In the genomic region with DNA sequence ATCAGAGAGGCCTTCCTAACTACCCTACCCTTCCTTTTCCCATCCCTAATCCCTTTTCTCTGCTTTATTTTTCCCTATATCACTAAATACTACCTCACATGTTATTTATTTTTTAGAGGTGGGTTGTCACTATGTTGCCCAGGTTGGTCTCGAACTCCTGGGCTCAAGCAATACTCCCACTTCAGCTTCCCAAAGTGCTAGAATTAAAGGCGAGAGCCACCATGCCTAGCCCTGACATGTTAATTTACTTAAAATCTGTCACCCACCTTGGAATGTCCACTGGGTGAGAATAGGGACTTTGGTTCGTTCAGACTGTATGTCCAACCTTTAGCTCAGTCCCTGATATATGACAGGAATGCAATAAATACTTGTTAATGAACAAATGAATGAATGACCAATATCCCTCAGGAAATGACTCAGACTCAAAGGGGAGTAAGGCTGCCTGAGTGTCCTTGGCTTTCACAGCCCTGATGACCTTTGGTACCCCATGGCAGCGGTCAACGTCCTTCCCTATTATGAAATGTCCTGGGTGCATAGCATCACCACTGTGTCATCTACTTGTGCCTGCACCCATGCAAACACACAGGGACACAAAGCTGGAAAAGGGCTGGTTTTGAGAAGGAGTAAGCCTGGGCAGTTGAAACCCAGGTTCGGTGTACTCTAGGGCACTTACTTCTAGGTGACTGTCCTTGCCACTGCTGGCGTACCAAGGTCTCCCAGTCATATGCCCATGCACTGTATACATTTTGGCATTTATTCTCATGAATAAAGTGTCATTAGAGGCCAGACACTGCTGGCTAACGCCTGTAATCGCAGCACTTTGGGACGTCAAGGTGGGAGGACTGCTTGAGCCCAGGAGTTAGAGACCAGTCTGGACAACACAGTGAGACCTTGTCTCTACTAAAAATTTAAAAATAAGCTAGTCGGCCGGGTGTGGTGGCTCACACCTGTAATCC, we compare ENCODE assay signal across 10 cellular contexts. TPM values are rescaled to one million over a fixed set of nuclear protein-coding genes. Genes with fewer than 3 reads are reported as not detected.
DNase-seq lines count a peak whose midpoint lies in the region; ATAC-seq, FAIRE-seq and TF ChIP-seq lines count a peak whose summit lies in the region.
"Had no signal": no experiment of that assay in that cellular context is flagged by ENCODE, and none has a peak within 500 bp of the region (broad histone marks: within the 10 kb centered on the region; RNA-seq: fewer than 3 reads in every experiment).

No MANE protein-coding gene starts in this region.

- H4K91ac ChIP-seq in H1 (replicated peaks; ENCODE audit: insufficient read length, low read length): no peak overlapping the region

- peaks cover 68% of the 10 kb centered on the region for H3K4me1 ChIP-seq in CD4-positive, alpha-beta memory T cell (ENCODE audit: insufficient read depth, low read length)
- peaks cover 15 to 26% (median 20%) of the 10 kb centered on the region in 4 experiments for H3K4me1 ChIP-seq in H1 (replicated peaks in 1 of 4; ENCODE audit: control insufficient read depth in 3 of 4, insufficient read depth in 4 of 4, low read length in 3 of 4)

- H3K9me3 Mint-ChIP-seq in CD4-positive, alpha-beta memory T cell: no peaks in the 10 kb centered on the region
- H3K9me3 Mint-ChIP-seq in neural crest cell: no peaks in the 10 kb centered on the region
- H3K9me3 Mint-ChIP-seq: IgD-negative memory B cell had no signal

- H3K9me3 ChIP-seq in CD4-positive, alpha-beta memory T cell (ENCODE audit: control insufficient read depth in 1 of 2, low read length in 2 of 2): no peaks in the 10 kb centered on the region
- H3K9me3 ChIP-seq in H1 (ENCODE audit: insufficient read depth in 2 of 2, low read depth in 1 of 2, low read length in 1 of 2): no peaks in the 10 kb centered on the region

- H3K4me2 ChIP-seq in H1 (ENCODE audit: insufficient read depth in 1 of 2, low read depth in 2 of 2, low read length in 2 of 2): no peak overlapping the region; a peak in 1 of 4 replicates

- peaks cover 0 to 58% of the 10 kb centered on the region in 2 experiments; a peak in 2 of 4 replicates for H3K79me2 ChIP-seq in H1 (ENCODE audit: control insufficient read depth in 1 of 2, insufficient read depth in 2 of 2, low read length in 2 of 2)

- CTCF ChIA-PET in CD4-positive, alpha-beta memory T cell (lab: Charles Lee; ENCODE audit: partially characterized antibody): interaction anchor here (0.7 to 2.8 kb wide), 5 partner anchors 13 to 36 kb away, joined by 3 to 15 read pairs (median 3); no protein-coding TSS in a partner anchor
- CTCF ChIA-PET in H1 (lab: Charles Lee; ENCODE audit: partially characterized antibody): interaction anchor here (1.1 to 6.8 kb wide), 6 partner anchors 10 to 34 kb away, joined by 4 to 49 read pairs (median 14); no protein-coding TSS in a partner anchor

- H3K36me3 ChIP-seq in CD4-positive, alpha-beta memory T cell (ENCODE audit: insufficient read depth, low read length): peaks cover 3% of the 10 kb centered on the region
- H3K36me3 ChIP-seq in H1 (ENCODE audit: control insufficient read depth in 2 of 4, insufficient read depth in 4 of 4, low read length in 3 of 4): peaks cover 0 to 2% (median 0%) of the 10 kb centered on the region in 4 experiments; a peak in 1 of 8 replicates

- H3K23ac ChIP-seq in H1 (ENCODE audit: insufficient read length): no peak overlapping the region

- intact Hi-C loops in CD4-positive, alpha-beta memory T cell (cut with micrococcal nuclease): no loop called here

- no peak for TF ChIP-seq EP300 in H1 (IDR thresholded peaks at IDR 0.05; ENCODE audit: borderline replicate concordance in 1 of 2, low read depth in 2 of 2, low read length in 2 of 2)

- no peak overlapping the region for H3K4ac ChIP-seq in H1 (replicated peaks; ENCODE audit: insufficient read length, low read depth, low read length)

- peak overlapping the region; percentile 10 to 85 (median 70) for H3K27ac Mint-ChIP-seq in CD4-positive, alpha-beta memory T cell
- peak overlapping the region; percentile 37 for H3K27ac Mint-ChIP-seq in neural crest cell (ENCODE audit: unreplicated experiment)

- H2BK20ac ChIP-seq in H1 (ENCODE audit: low read length): no peak overlapping the region

- peak overlapping the region; percentile 54; the same call in 1 of the 2 replicates for H2AK5ac ChIP-seq in H1 (ENCODE audit: low read depth, low read length)

- WGBS in H1 (ENCODE audit: extremely low coverage in 1 of 2, insufficient coverage in 1 of 2, insufficient read length in 1 of 2, insufficient replicate concordance in 2 of 2, low coverage in 1 of 2, low lambda C conversion rate in 2 of 2, missing lambda C conversion rate in 1 of 2), 2 experiments: 89% methylated on average over 12 of the region's 12 CpGs; no CpG with 5 or more reads in 1 of the 2 experiments

- no peaks in the 10 kb centered on the region for H3K27me3 Mint-ChIP-seq in CD4-positive, alpha-beta memory T cell
- no peaks in the 10 kb centered on the region for H3K27me3 Mint-ChIP-seq in neural crest cell (ENCODE audit: low read depth)
- H3K27me3 Mint-ChIP-seq: IgD-negative memory B cell had no signal

- FAIRE-seq in H1 (lab: Jason Lieb, UNC): no peak

- peaks cover 0 to 2% of the 10 kb centered on the region in 2 experiments for H4K20me1 ChIP-seq in H1 (replicated peaks in 1 of 2; ENCODE audit: control insufficient read depth in 1 of 2, insufficient read depth in 2 of 2, low read length in 2 of 2)

- H4K5ac ChIP-seq in H1 (ENCODE audit: insufficient read length, low read depth, low read length): no peak overlapping the region

- H3K23me2 ChIP-seq in H1 (ENCODE audit: low read depth, low read length): no peaks in the 10 kb centered on the region

- POLR2A ChIA-PET in CD4-positive, alpha-beta memory T cell (lab: Charles Lee; ENCODE audit: partially characterized antibody): interaction anchor here (0.9 to 1.7 kb wide), 2 partner anchors 20 to 26 kb away, joined by 3 to 5 read pairs; a partner anchor contains a TSS
- POLR2A ChIA-PET in H1 (lab: Charles Lee; ENCODE audit: partially characterized antibody): interaction anchor here (1.1 to 3.4 kb wide), 6 partner anchors 11 to 28 kb away, joined by 4 to 25 read pairs (median 4); no protein-coding TSS in a partner anchor

- no peak overlapping the region for H3K9ac ChIP-seq in H1 (replicated peaks in 1 of 4; ENCODE audit: extremely low read depth in 1 of 4, low read depth in 3 of 4, low read length in 3 of 4)

- H3K18ac ChIP-seq in H1 (ENCODE audit: extremely low read depth, low read length): no peak overlapping the region

- TF ChIP-seq POLR2A in H1 (IDR thresholded peaks at IDR 0.05; ENCODE audit: control extremely low read depth in 1 of 2, low read depth in 2 of 2, low read length in 2 of 2): no peak

- no peak overlapping the region for H2BK15ac ChIP-seq in H1 (ENCODE audit: low read length)

- H3K56ac ChIP-seq in H1 (replicated peaks; ENCODE audit: insufficient read length, low read depth, low read length): no peak overlapping the region

- no peaks in the 10 kb centered on the region for H3K27me3 ChIP-seq in CD4-positive, alpha-beta memory T cell (ENCODE audit: insufficient read depth, low read length)
- H3K27me3 ChIP-seq in H1 (replicated peaks in 1 of 4; ENCODE audit: control insufficient read depth in 3 of 4, extremely low read depth in 1 of 4, insufficient read depth in 3 of 4, low read length in 3 of 4): no peaks in the 10 kb centered on the region

- no peak overlapping the region for H4K8ac ChIP-seq in H1 (ENCODE audit: extremely low read depth, insufficient read depth, low read length)

- H3K4me3 ChIP-seq in CD4-positive, alpha-beta memory T cell (ENCODE audit: low read length in 2 of 2): no peak overlapping the region
- no peak overlapping the region for H3K4me3 ChIP-seq in H1 (ENCODE audit: extremely low read depth in 1 of 4, insufficient read depth in 2 of 4, low read depth in 3 of 4, low read length in 4 of 4)

- peaks cover 22 to 31% of the 10 kb centered on the region in 2 donors for H3K36me3 Mint-ChIP-seq in CD4-positive, alpha-beta memory T cell
- no peaks in the 10 kb centered on the region for H3K36me3 Mint-ChIP-seq in neural crest cell (ENCODE audit: low read depth)

- no peak for TF ChIP-seq RAD21 in H1 (IDR thresholded peaks at IDR 0.05 in 1 of 2, conservative IDR thresholded peaks at IDR 0.05 in 1 of 2; ENCODE audit: low read depth in 2 of 2, low read length in 2 of 2)

- TF ChIP-seq CTCF in H1 (IDR thresholded peaks at IDR 0.05; ENCODE audit: control extremely low read depth in 1 of 3, insufficient read depth in 1 of 3, low read depth in 1 of 3, low read length in 3 of 3) (no peak), neural crest cell (conservative IDR thresholded peaks at IDR 0.05) (no peak)

- peaks cover 5% of the 10 kb centered on the region for H3K79me1 ChIP-seq in H1 (ENCODE audit: low read depth, low read length)

- ATAC-seq in GM18868 (IDR thresholded peaks at IDR 0.05; ENCODE audit: unreplicated experiment): no peak

- no peak overlapping the region for H2BK120ac ChIP-seq in H1 (replicated peaks; ENCODE audit: low read depth, low read length)

- no peak overlapping the region for H2AFZ ChIP-seq in H1 (ENCODE audit: low read length)

- no peak overlapping the region for H3K4me3 Mint-ChIP-seq in CD4-positive, alpha-beta memory T cell
- H3K4me3 Mint-ChIP-seq in neural crest cell: no peak overlapping the region
- H3K4me3 Mint-ChIP-seq: IgD-negative memory B cell had no signal

- peaks cover 45 to 80% (median 61%) of the 10 kb centered on the region in 4 donors for H3K4me1 Mint-ChIP-seq in CD4-positive, alpha-beta memory T cell
- H3K4me1 Mint-ChIP-seq in neural crest cell: peaks cover 8% of the 10 kb centered on the region

- H3K14ac ChIP-seq in H1 (ENCODE audit: insufficient read length): no peak overlapping the region

- no peak overlapping the region for H2BK5ac ChIP-seq in H1 (ENCODE audit: low read depth, low read length)

- H3K27ac ChIP-seq in CD4-positive, alpha-beta memory T cell (ENCODE audit: low read depth, low read length): no peak overlapping the region
- H3K27ac ChIP-seq in H1 (ENCODE audit: low read depth, low read length): no peak overlapping the region

- no peak overlapping the region for H2BK12ac ChIP-seq in H1 (ENCODE audit: low read depth, low read length)

- no peak for DNase-seq in CD4-positive, alpha-beta memory T cell
- DNase-seq in NCI-H460 (ENCODE audit: extremely low read depth, low read depth) (peak; percentile 53), H1 (ENCODE audit: low read depth in 1 of 2, low spot score in 2 of 2) (no peak), neural crest cell (ENCODE audit: low read depth, low spot score) (no peak), NCI-H2171 (lab: John Stamatoyannopoulos, UW) (no peak), T1000 (lab: John Stamatoyannopoulos, UW) (no peak)
- DNase-seq in stimulated activated CD4-positive, alpha-beta T cell treated with anti-CD3 and anti-CD28 coated beads, Interleukin-4, amount 100 ng/mL, for 24 hours: no peak

RNA-seq across cellular contexts. Expression of a gene that starts 26.5 kb away (rescaled TPM):
- total RNA-seq in CD4-positive, alpha-beta memory T cell: 10 to 100 TPM; 20.3 to 20.8 TPM
- 10 to 100 TPM; 22.8 to 26.1 TPM for polyA plus RNA-seq in CD4-positive, alpha-beta memory T cell
- total RNA-seq in NCI-H460 (2014; rRNA removed; shearing (Covaris generic)): 90.6 and 96.1 TPM in 2 replicates
- polyA plus RNA-seq in NCI-H460 (2014; cell fraction: nucleus; rRNA removed): 33.5 and 38.9 TPM in 2 replicates
- total RNA-seq in H1 (2021; fragmentation: NEBNext Ultra II Directional; extraction: Animal tissue kit (Norgen Biotek cat#: 25700)): 64.9 and 66.0 TPM in 2 replicates
- polyA plus RNA-seq in H1 (2011; rRNA removed): 66.1 and 94.4 TPM in 2 replicates
- polyA plus RNA-seq in H1 (2011; cell fraction: cytosol; rRNA removed): 78.2 TPM
- 67.5 TPM for polyA plus RNA-seq in H1 (2011; cell fraction: nucleus; rRNA removed)
- polyA plus RNA-seq in H1 (2012, experiment 1 of 2): 69.5 to 76.8 TPM (median 74.9 TPM) in 4 replicates
- 119 TPM for polyA plus RNA-seq in H1 (2012, experiment 2 of 2)
- 36.6 TPM for polyA plus RNA-seq in H1 (2013, experiment 1 of 2)
- polyA plus RNA-seq in H1 (2013, experiment 2 of 2): 38.8 TPM
- 49.7 and 68.8 TPM in 2 replicates for polyA minus RNA-seq in H1 (2011; rRNA and poly(A)+ RNA removed)
- 46.3 TPM for polyA minus RNA-seq in H1 (2011; cell fraction: cytosol; rRNA and poly(A)+ RNA removed)
- 57.2 TPM for polyA minus RNA-seq in H1 (2011; cell fraction: nucleus; rRNA and poly(A)+ RNA removed)
- total RNA-seq in neural crest cell: 74.3 and 74.8 TPM in 2 replicates

RNA-seq across cellular contexts. Expression of a gene that starts 43.0 kb away (rescaled TPM):
- under 1 TPM; 0.30 to 0.44 TPM for total RNA-seq in CD4-positive, alpha-beta memory T cell
- polyA plus RNA-seq in CD4-positive, alpha-beta memory T cell: under 1 TPM; 0.76 to 0.85 TPM
- 105 and 106 TPM in 2 replicates for total RNA-seq in NCI-H460 (2014; rRNA removed; shearing (Covaris generic))
- 50.7 and 64.2 TPM in 2 replicates for polyA plus RNA-seq in NCI-H460 (2014; cell fraction: nucleus; rRNA removed)
- total RNA-seq in H1 (2021; fragmentation: NEBNext Ultra II Directional; extraction: Animal tissue kit (Norgen Biotek cat#: 25700)): 122 and 125 TPM in 2 replicates
- polyA plus RNA-seq in H1 (2011; rRNA removed): 36.5 and 43.6 TPM in 2 replicates
- 59.8 TPM for polyA plus RNA-seq in H1 (2011; cell fraction: cytosol; rRNA removed)
- 51.2 TPM for polyA plus RNA-seq in H1 (2011; cell fraction: nucleus; rRNA removed)
- polyA plus RNA-seq in H1 (2012, experiment 1 of 2): 97.2 to 147 TPM (median 112 TPM) in 4 replicates
- 15.4 TPM for polyA plus RNA-seq in H1 (2012, experiment 2 of 2)
- 96.2 TPM for polyA plus RNA-seq in H1 (2013, experiment 1 of 2)
- 91.5 TPM for polyA plus RNA-seq in H1 (2013, experiment 2 of 2)
- polyA minus RNA-seq in H1 (2011; rRNA and poly(A)+ RNA removed): 68.9 and 76.2 TPM in 2 replicates
- 54.8 TPM for polyA minus RNA-seq in H1 (2011; cell fraction: cytosol; rRNA and poly(A)+ RNA removed)
- polyA minus RNA-seq in H1 (2011; cell fraction: nucleus; rRNA and poly(A)+ RNA removed): 62.2 TPM
- total RNA-seq in neural crest cell: 208 and 210 TPM in 2 replicates

RNA-seq across cellular contexts. Expression of a gene that starts 58.4 kb away (rescaled TPM):
- total RNA-seq in CD4-positive, alpha-beta memory T cell: not detected
- not detected for polyA plus RNA-seq in CD4-positive, alpha-beta memory T cell
- not detected in 2 replicates for total RNA-seq in NCI-H460 (2014; rRNA removed; shearing (Covaris generic))
- polyA plus RNA-seq in NCI-H460 (2014; cell fraction: nucleus; rRNA removed): not detected in 2 replicates
- not detected in 2 replicates for total RNA-seq in H1 (2021; fragmentation: NEBNext Ultra II Directional; extraction: Animal tissue kit (Norgen Biotek cat#: 25700))
- 0.26 and 0.97 TPM in 2 replicates for polyA plus RNA-seq in H1 (2011; rRNA removed)
- polyA plus RNA-seq in H1 (2011; cell fraction: cytosol; rRNA removed): 0.14 TPM
- not detected for polyA plus RNA-seq in H1 (2011; cell fraction: nucleus; rRNA removed)
- polyA plus RNA-seq in H1 (2012, experiment 1 of 2): 0.64 TPM in 1 of 4 replicates, not detected in the others
- polyA plus RNA-seq in H1 (2012, experiment 2 of 2): not detected
- not detected for polyA plus RNA-seq in H1 (2013, experiment 1 of 2)
- polyA plus RNA-seq in H1 (2013, experiment 2 of 2): not detected
- polyA minus RNA-seq in H1 (2011; rRNA and poly(A)+ RNA removed): not detected in 2 replicates
- polyA minus RNA-seq in H1 (2011; cell fraction: cytosol; rRNA and poly(A)+ RNA removed): not detected
- polyA minus RNA-seq in H1 (2011; cell fraction: nucleus; rRNA and poly(A)+ RNA removed): not detected
- total RNA-seq in neural crest cell: not detected in 2 replicates
- total RNA-seq: lung microvascular endothelial cell had no signal

Comparison
In these comparisons a context has a peak if more than half of its experiments do, and no peak if none do; other contexts are left out.
1. RNA of a gene that starts 43.0 kb away (total RNA-seq): 208 to 210 TPM in neural crest cell, 122 to 125 TPM in H1 and 105 to 106 TPM in NCI-H460; 0.30 to 0.44 TPM in CD4-positive, alpha-beta memory T cell; every median in the first group is over 10 times any median in the second.